Comparison of ENCODE assay signal across 1 cellular context in the genomic region with DNA sequence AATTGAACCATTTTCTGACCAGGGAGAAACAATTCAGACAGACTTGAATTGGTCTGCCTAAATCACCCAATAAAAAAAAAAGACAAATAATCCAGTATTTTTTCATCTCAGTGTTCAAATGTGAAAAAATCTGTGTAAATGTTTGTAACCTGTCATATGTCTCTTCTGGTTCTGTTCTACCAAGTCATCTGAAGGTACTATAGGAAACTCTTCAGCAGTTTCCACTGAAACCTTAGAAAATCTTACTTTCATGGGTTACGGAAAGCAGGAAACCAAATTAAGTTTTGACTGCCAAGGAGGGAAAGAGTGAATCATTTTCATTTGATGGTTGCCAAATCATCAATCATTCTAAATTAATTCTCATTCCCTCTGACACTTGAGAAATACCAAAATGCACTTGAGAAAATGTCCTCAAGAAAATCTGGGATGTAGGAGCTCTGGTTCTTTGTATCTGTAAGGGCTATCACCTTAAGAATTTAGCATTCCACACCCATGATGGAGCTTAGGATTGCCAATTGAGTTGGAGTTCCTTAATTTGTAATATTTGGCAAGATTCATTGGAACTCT.
TF ChIP-seq lines count a peak whose summit lies in the region.

No MANE protein-coding gene starts in this region.

TF ChIP-seq in K562, 482 proteins besides CTCF, POLR2A, EP300 and RAD21:
- no peak for TF ChIP-seq ELK1 (CRISPR knock-in tag; IDR thresholded peaks at IDR 0.05)
- no peak for TF ChIP-seq POLR2AphosphoS5 (IDR thresholded peaks at IDR 0.05; ENCODE audit: control insufficient read depth, insufficient read depth, low read depth, low read length)
- TF ChIP-seq NR4A1 (CRISPR knock-in tag; IDR thresholded peaks at IDR 0.05) = no peak
- TF ChIP-seq NR4A1 (tag; IDR thresholded peaks at IDR 0.05) = no peak
- TF ChIP-seq MAX (CRISPR knock-in tag; IDR thresholded peaks at IDR 0.05) = no peak
- no peak for TF ChIP-seq MYNN (IDR thresholded peaks at IDR 0.05)
- no peak for TF ChIP-seq MYNN (CRISPR knock-in tag; IDR thresholded peaks at IDR 0.05)
- TF ChIP-seq GATAD2B (IDR thresholded peaks at IDR 0.05; ENCODE audit: borderline replicate concordance) = no peak
- TF ChIP-seq ZNF253 (CRISPR knock-in tag; conservative IDR thresholded peaks at IDR 0.05) = no peak
- TF ChIP-seq DIDO1 (tag; IDR thresholded peaks at IDR 0.05; ENCODE audit: low read depth) = no peak
- no peak for TF ChIP-seq ESRRB (CRISPR knock-in tag; IDR thresholded peaks at IDR 0.05; ENCODE audit: borderline replicate concordance)
- no peak for TF ChIP-seq STAT5A (IDR thresholded peaks at IDR 0.05; ENCODE audit: borderline replicate concordance, low read length)
